ENCODE assay signal across 8 cellular contexts in the genomic region with DNA sequence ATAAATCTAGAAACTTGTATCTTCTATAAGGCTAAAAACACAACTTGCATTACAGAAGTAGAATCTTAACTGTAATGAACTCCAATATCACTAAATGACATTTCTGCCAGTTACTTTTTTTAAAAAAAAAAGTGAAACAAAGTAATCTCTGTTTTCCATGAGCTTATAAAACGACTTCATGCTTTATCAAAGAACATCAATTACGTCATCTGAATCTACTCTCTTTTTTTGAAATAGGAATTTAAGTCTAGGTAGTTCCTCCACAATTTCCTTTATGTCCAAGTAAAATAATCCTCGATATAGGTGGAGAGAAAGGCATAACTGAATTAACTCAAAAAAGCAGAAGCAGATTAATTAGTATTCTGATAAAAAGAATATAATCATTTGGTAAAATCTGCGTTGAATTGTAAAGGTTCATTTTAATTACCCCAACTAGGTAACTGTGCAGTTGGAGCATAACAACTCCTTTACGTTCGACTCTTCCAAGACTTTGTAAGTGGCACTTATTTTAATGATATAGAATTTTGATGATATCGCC. TPM values are rescaled to one million over a fixed set of nuclear protein-coding genes. Genes with fewer than 3 reads are reported as not detected.
DNase-seq lines count a peak whose midpoint lies in the region; ATAC-seq and TF ChIP-seq lines count a peak whose summit lies in the region.

No MANE protein-coding gene starts in this region.

- H3K4me1 Mint-ChIP-seq in CD8-positive, alpha-beta T cell (ENCODE audit: low read depth): peaks cover 15% of the 10 kb centered on the region

- 18 to 26% (median 25%) methylated on average over 7 of the region's 7 CpGs for WGBS in ovary, 3 donors

- CTCF ChIA-PET in CD8-positive, alpha-beta T cell (lab: Charles Lee): interaction anchor here (0.7 kb wide), 1 partner anchor 35 kb away, joined by 3 read pairs; no protein-coding TSS in a partner anchor

- no peaks in the 10 kb centered on the region for H3K9me3 Mint-ChIP-seq in CD8-positive, alpha-beta T cell

- peaks cover 59% of the 10 kb centered on the region for H3K27me3 Mint-ChIP-seq in CD8-positive, alpha-beta T cell (ENCODE audit: low read depth)

- no peak overlapping the region for H3K27ac ChIP-seq in CD8-positive, alpha-beta T cell (ENCODE audit: low read depth, low read length)
- H3K27ac ChIP-seq in RWPE2 (ENCODE audit: poor library complexity, severe bottlenecking) (peak overlapping the region; percentile 87), ovary (no peak overlapping the region)

- H3K4me1 ChIP-seq in CD8-positive, alpha-beta T cell (ENCODE audit: insufficient read depth, low read length): peaks cover 20% of the 10 kb centered on the region
- peaks cover 20% of the 10 kb centered on the region for H3K4me1 ChIP-seq in RWPE2 (ENCODE audit: insufficient read depth, poor library complexity, severe bottlenecking)
- H3K4me1 ChIP-seq in ovary (ENCODE audit: insufficient read depth): peaks cover 4% of the 10 kb centered on the region

- no peak for TF ChIP-seq POLR2A in ovary (IDR thresholded peaks at IDR 0.05)

- H3K4me3 ChIP-seq in CD8-positive, alpha-beta T cell (ENCODE audit: low read depth, low read length): peak overlapping the region; percentile 50
- peak overlapping the region; percentile 78 for H3K4me3 ChIP-seq in RWPE2 (ENCODE audit: severe bottlenecking)
- peak overlapping the region; percentile 88 for H3K4me3 ChIP-seq in epithelial cell of proximal tubule (ENCODE audit: low read depth, low read length)
- peak overlapping the region; percentile 73 for H3K4me3 ChIP-seq in ovary

- no peak for ATAC-seq in CD8-positive, alpha-beta T cell
- no peak for ATAC-seq in RWPE2 (ENCODE audit: low read depth)

- no peaks in the 10 kb centered on the region for H3K9me3 ChIP-seq in CD8-positive, alpha-beta T cell (ENCODE audit: low read length)
- no peaks in the 10 kb centered on the region for H3K9me3 ChIP-seq in RWPE2 (ENCODE audit: severe bottlenecking)
- H3K9me3 ChIP-seq in ovary: no peaks in the 10 kb centered on the region

- no peak for DNase-seq in CD8-positive, alpha-beta T cell
- DNase-seq in RWPE2 (ENCODE audit: low spot score): no peak
- no peak for DNase-seq in epithelial cell of proximal tubule (ENCODE audit: low read depth)
- no peak for DNase-seq in ovary
- DNase-seq in NCI-H774 (lab: John Stamatoyannopoulos, UW): no peak
- DNase-seq in NCI-H1105 treated with DMSO at 0.1 percent for 48 hours (lab: John Stamatoyannopoulos, UW): no peak
- DNase-seq in NAMALWA (ENCODE audit: low spot score): no peak
- DNase-seq in stimulated activated naive CD4-positive, alpha-beta T cell (lab: John Stamatoyannopoulos, UW): no peak

- H3K36me3 Mint-ChIP-seq in CD8-positive, alpha-beta T cell: no peaks in the 10 kb centered on the region

- TF ChIP-seq EP300 in ovary (IDR thresholded peaks at IDR 0.05): no peak

- POLR2A ChIA-PET in CD8-positive, alpha-beta T cell (lab: Charles Lee): no interaction called here

- peaks cover 24% of the 10 kb centered on the region for H3K27me3 ChIP-seq in CD8-positive, alpha-beta T cell (ENCODE audit: insufficient read depth, low read length)
- no peaks in the 10 kb centered on the region for H3K27me3 ChIP-seq in RWPE2 (ENCODE audit: insufficient read depth, poor library complexity, severe bottlenecking)
- H3K27me3 ChIP-seq in ovary: no peaks in the 10 kb centered on the region

- intact Hi-C loops in CD8-positive, alpha-beta T cell (cut with DNase I, micrococcal nuclease): no loop called here
- intact Hi-C loops in ovary (cut with DNase I): loop anchor here in 1 of 4 donors (10.0 kb wide), 1 partner anchor 53 kb away; no protein-coding TSS in a partner anchor

- TF ChIP-seq CTCF in CD8-positive, alpha-beta T cell (IDR thresholded peaks at IDR 0.05): no peak
- TF ChIP-seq CTCF in RWPE2 (IDR thresholded peaks at IDR 0.05; ENCODE audit: poor library complexity, severe bottlenecking) (no peak), epithelial cell of proximal tubule (conservative IDR thresholded peaks at IDR 0.05; ENCODE audit: low read depth, low read length) (no peak), ovary (IDR thresholded peaks at IDR 0.05) (no peak)

- H3K4me3 Mint-ChIP-seq in CD8-positive, alpha-beta T cell: peak overlapping the region; percentile 84

- H3K36me3 ChIP-seq in CD8-positive, alpha-beta T cell (ENCODE audit: insufficient read depth, low read length): no peaks in the 10 kb centered on the region
- H3K36me3 ChIP-seq in RWPE2 (ENCODE audit: low read depth) (peaks cover 15% of the 10 kb centered on the region), ovary (no peaks in the 10 kb centered on the region)

- H3K27ac Mint-ChIP-seq in CD8-positive, alpha-beta T cell: no peak overlapping the region

RNA-seq across cellular contexts. Expression of a gene that starts 1.4 kb away (rescaled TPM):
- total RNA-seq in CD8-positive, alpha-beta T cell: under 1 TPM in 1 of 2 experiments, not detected in 1; 0.30 TPM
- 20.6 and 39.7 TPM in 2 replicates for total RNA-seq in epithelial cell of proximal tubule
- total RNA-seq in ovary: 10 to 100 TPM; 40.7 to 62.0 (median 53.4) TPM
- 10 to 100 TPM; 28.6 to 45.3 TPM for polyA plus RNA-seq in ovary

Comparison
In these comparisons a context has a peak if more than half of its experiments do, and no peak if none do; other contexts are left out.
1. RNA of a gene that starts 1.4 kb away (total RNA-seq): 40.7 to 62.0 TPM in ovary and 20.6 to 39.7 TPM in epithelial cell of proximal tubule; 0.30 TPM in CD8-positive, alpha-beta T cell; every median in the first group is over 10 times any median in the second.
2. Peak in every context shown above with its lines, with median percentiles within 50 percentile points of each other: H3K4me3 ChIP-seq.